In the genomic region with DNA sequence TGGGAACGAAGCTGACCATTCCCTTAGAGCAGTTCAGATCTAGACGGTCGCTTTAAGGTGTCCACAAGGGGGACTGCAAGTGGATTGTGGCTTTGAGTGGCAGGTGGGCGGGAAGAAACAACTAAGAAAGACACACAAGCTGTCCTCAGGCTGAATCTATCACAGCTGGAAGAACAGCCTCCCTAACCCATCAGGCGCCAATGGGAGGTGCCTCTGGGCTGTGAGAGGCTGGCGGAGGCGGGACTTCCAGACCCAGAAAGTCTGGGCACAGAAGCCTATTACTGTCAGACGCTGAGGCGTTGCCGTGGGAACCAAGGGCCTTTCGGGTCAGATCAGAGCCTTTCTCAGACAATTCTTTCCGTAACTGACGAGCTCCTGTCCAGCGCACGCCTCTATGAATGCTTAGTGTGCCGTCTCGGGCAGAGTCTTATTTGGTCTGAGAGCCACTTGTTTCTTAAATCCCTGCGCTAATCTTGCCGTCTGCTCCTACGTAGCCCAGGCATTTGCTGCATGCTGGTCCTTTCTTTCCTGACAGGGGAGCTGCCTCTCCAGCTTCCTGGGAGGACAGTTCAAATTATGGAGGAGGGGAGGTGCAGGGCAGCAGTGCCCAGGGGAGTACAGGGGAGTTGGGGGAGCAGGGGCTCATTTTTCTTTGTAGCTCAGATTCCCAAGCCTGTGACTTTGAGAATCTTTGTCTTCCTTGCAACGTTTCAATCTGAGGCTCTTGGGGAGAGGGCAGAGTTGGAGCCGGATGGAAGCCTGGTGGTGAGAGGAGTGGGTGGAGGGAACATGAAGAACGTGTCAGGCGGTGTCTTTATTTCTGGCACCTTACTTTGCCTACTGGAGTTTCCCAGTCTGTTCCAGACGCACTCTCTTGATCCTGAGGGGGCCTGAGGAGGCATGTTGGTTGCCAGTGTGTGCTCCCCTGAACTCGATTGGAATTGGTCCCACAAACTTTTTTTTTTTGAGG, we compare ENCODE assay signal across 15 cellular contexts.
DNase-seq lines count a peak whose midpoint lies in the region; ATAC-seq, FAIRE-seq and TF ChIP-seq lines count a peak whose summit lies in the region.
"Had no signal": no experiment of that assay in that cellular context is flagged by ENCODE, and none has a peak within 500 bp of the region (broad histone marks: within the 10 kb centered on the region; RNA-seq: fewer than 3 reads in every experiment).

No MANE protein-coding gene starts in this region.

- H3K27me3 ChIP-seq in HepG2 (ENCODE audit: control insufficient read depth in 1 of 2, insufficient read depth in 2 of 2, low read length in 2 of 2) (no peaks in the 10 kb centered on the region), right lobe of liver (no peaks in the 10 kb centered on the region)

- no TSS peak for BruUV-seq in HepG2 (replicated peaks; lab: Mats Ljungman, UMichigan)

- DNase-seq in HepG2 (ENCODE audit: low spot score) (peak; percentile 39), right lobe of liver (no peak), NCI-H82 treated with DMSO at 0.1 percent for 48 hours (lab: John Stamatoyannopoulos, UW; ENCODE audit: unreplicated experiment) (peak; percentile 36), WTC11 (ENCODE audit: low spot score) (peak; percentile 14), NCI-H510A (lab: John Stamatoyannopoulos, UW) (no peak)
- no peak for DNase-seq in activated CD4-positive, alpha-beta T cell treated with anti-CD3 and anti-CD28 coated beads, Interleukin-2, amount 10 ng/mL, durations not matched to agents 7 days and 5 days
- DNase-seq in stimulated activated naive B cell treated with anti-CD40 and anti-IgM and Interleukin-4, amounts not matched to agents 10 μg/mL and 1 μg/mL and 100 μg/mL, for 72 hours: no peak
- DNase-seq: activated T-cell treated with anti-CD3 and anti-CD28 coated beads for 4 hours, DMS153, foreskin melanocyte, islet precursor cell, NCI-H1436 had no signal

- TF ChIP-seq EP300 in HepG2 (IDR thresholded peaks at IDR 0.05; ENCODE audit: low read depth in 2 of 2, low read length in 2 of 2) (no peak), HepG2 (CRISPR knock-in tag; IDR thresholded peaks at IDR 0.05; ENCODE audit: borderline replicate concordance) (no peak)

- H3K4me2 ChIP-seq in HepG2 (ENCODE audit: low read depth, low read length): no peak overlapping the region

- TF ChIP-seq POLR2A in HepG2 (IDR thresholded peaks at IDR 0.05; ENCODE audit: insufficient read depth in 1 of 2, low read depth in 2 of 2, low read length in 2 of 2) (no peak), right lobe of liver (IDR thresholded peaks at IDR 0.05) (no peak)

- H3K27me3 Mint-ChIP-seq in WTC11 (ENCODE audit: low read depth): peaks cover 7% of the 10 kb centered on the region; the same call in 1 of the 2 replicates
- H3K27me3 Mint-ChIP-seq in activated CD4-positive, alpha-beta T cell treated with anti-CD3 and anti-CD28 coated beads, Interleukin-2, amount 10 ng/mL, durations not matched to agents 7 days and 5 days: no peaks in the 10 kb centered on the region
- H3K27me3 Mint-ChIP-seq in stimulated activated naive B cell treated with anti-CD40 and anti-IgM and Interleukin-4, amounts not matched to agents 10 μg/mL and 1 μg/mL and 100 μg/mL, for 72 hours: no peaks in the 10 kb centered on the region
- H3K27me3 Mint-ChIP-seq: activated naive CD8-positive, alpha-beta T cell had no signal

- H2AFZ ChIP-seq in HepG2 (ENCODE audit: low read length): no peak overlapping the region
- H2AFZ ChIP-seq: parathyroid adenoma had no signal

- POLR2A ChIA-PET in HepG2 (lab: Yijun Ruan, JAX): no interaction called here
- POLR2A ChIA-PET in WTC11 (lab: Charles Lee): no interaction called here
- POLR2A ChIA-PET in activated CD4-positive, alpha-beta T cell treated with anti-CD3 and anti-CD28 coated beads, Interleukin-2, amount 10 ng/mL, durations not matched to agents 7 days and 5 days (lab: Charles Lee): no interaction called here

- H3K36me3 ChIP-seq in HepG2 (replicated peaks in 1 of 2; ENCODE audit: control insufficient read depth in 1 of 2, insufficient read depth in 2 of 2, low read length in 2 of 2): no peaks in the 10 kb centered on the region
- no peaks in the 10 kb centered on the region for H3K36me3 ChIP-seq in right lobe of liver

- TF ChIP-seq CTCF in HepG2 (CRISPR knock-in tag; IDR thresholded peaks at IDR 0.05) (no peak), right lobe of liver (IDR thresholded peaks at IDR 0.05) (no peak), WTC11 (IDR thresholded peaks at IDR 0.05) (no peak)

- no peak overlapping the region for H3K4me3 Mint-ChIP-seq in WTC11
- H3K4me3 Mint-ChIP-seq in activated CD4-positive, alpha-beta T cell treated with anti-CD3 and anti-CD28 coated beads, Interleukin-2, amount 10 ng/mL, durations not matched to agents 7 days and 5 days: no peak overlapping the region
- no peak overlapping the region for H3K4me3 Mint-ChIP-seq in stimulated activated naive B cell treated with anti-CD40 and anti-IgM and Interleukin-4, amounts not matched to agents 10 μg/mL and 1 μg/mL and 100 μg/mL, for 72 hours
- H3K4me3 Mint-ChIP-seq: activated naive CD8-positive, alpha-beta T cell had no signal

- no peaks in the 10 kb centered on the region for H3K4me1 Mint-ChIP-seq in WTC11
- H3K4me1 Mint-ChIP-seq in activated CD4-positive, alpha-beta T cell treated with anti-CD3 and anti-CD28 coated beads, Interleukin-2, amount 10 ng/mL, durations not matched to agents 7 days and 5 days: no peaks in the 10 kb centered on the region
- no peaks in the 10 kb centered on the region for H3K4me1 Mint-ChIP-seq in stimulated activated naive B cell treated with anti-CD40 and anti-IgM and Interleukin-4, amounts not matched to agents 10 μg/mL and 1 μg/mL and 100 μg/mL, for 72 hours

- no peaks in the 10 kb centered on the region for H3K4me1 ChIP-seq in HepG2 (ENCODE audit: insufficient read depth, low read length)
- no peaks in the 10 kb centered on the region for H3K4me1 ChIP-seq in right lobe of liver
- H3K4me1 ChIP-seq: parathyroid adenoma had no signal

- H3K4me3 ChIP-seq in HepG2 (replicated peaks in 1 of 3; ENCODE audit: insufficient read depth in 1 of 3, low read depth in 2 of 3, low read length in 3 of 3) (no peak overlapping the region), right lobe of liver (no peak overlapping the region)

- FAIRE-seq in HepG2 (lab: Jason Lieb, UNC): no peak

- in situ Hi-C loops in HepG2 (cut with HindIII; ENCODE audit: extremely low pct_ligation_motif_present, low pct_unique_long_range_greater_than_20kb): no loop called here

- intact Hi-C loops in HepG2 (cut with micrococcal nuclease; ENCODE audit: unreplicated experiment) (no loop called here), right lobe of liver (cut with DNase I) (no loop called here)

- H3K9me3 ChIP-seq in HepG2 (ENCODE audit: low read length) (no peaks in the 10 kb centered on the region), right lobe of liver (no peaks in the 10 kb centered on the region)

- WGBS in HepG2 (ENCODE audit: low lambda C conversion rate): 22% methylated on average over 19 of the region's 26 CpGs
- 41% methylated on average over 14 of the region's 26 CpGs for WGBS in right lobe of liver (ENCODE audit: insufficient coverage, low coverage, low lambda C conversion rate, missing lambda C conversion rate)

- H3K9ac ChIP-seq in HepG2 (ENCODE audit: insufficient read depth, low read depth, low read length): no peak overlapping the region
- H3K9ac ChIP-seq: parathyroid adenoma had no signal

- ATAC-seq in HepG2: peak; percentile 75
- no peak for ATAC-seq in right lobe of liver
- no peak for ATAC-seq in WTC11
- no peak for ATAC-seq in stimulated activated naive B cell treated with anti-CD40 and anti-IgM and Interleukin-4, amounts not matched to agents 10 μg/mL and 1 μg/mL and 100 μg/mL, for 72 hours (replicated peaks)
- no peak for ATAC-seq in GM21447 (IDR thresholded peaks at IDR 0.05; ENCODE audit: unreplicated experiment)

- peaks cover 52% of the 10 kb centered on the region for H3K36me3 Mint-ChIP-seq in WTC11
- no peaks in the 10 kb centered on the region for H3K36me3 Mint-ChIP-seq in activated CD4-positive, alpha-beta T cell treated with anti-CD3 and anti-CD28 coated beads, Interleukin-2, amount 10 ng/mL, durations not matched to agents 7 days and 5 days (ENCODE audit: low read depth)
- no peaks in the 10 kb centered on the region for H3K36me3 Mint-ChIP-seq in stimulated activated naive B cell treated with anti-CD40 and anti-IgM and Interleukin-4, amounts not matched to agents 10 μg/mL and 1 μg/mL and 100 μg/mL, for 72 hours
- H3K36me3 Mint-ChIP-seq: activated naive CD8-positive, alpha-beta T cell had no signal

- peaks cover 67% of the 10 kb centered on the region for H3K9me3 Mint-ChIP-seq in WTC11
- H3K9me3 Mint-ChIP-seq in activated CD4-positive, alpha-beta T cell treated with anti-CD3 and anti-CD28 coated beads, Interleukin-2, amount 10 ng/mL, durations not matched to agents 7 days and 5 days: peaks cover 27% of the 10 kb centered on the region
- peaks cover 7 to 9% of the 10 kb centered on the region in 2 donors for H3K9me3 Mint-ChIP-seq in stimulated activated naive B cell treated with anti-CD40 and anti-IgM and Interleukin-4, amounts not matched to agents 10 μg/mL and 1 μg/mL and 100 μg/mL, for 72 hours

- H4K20me1 ChIP-seq in HepG2 (ENCODE audit: insufficient read depth, low read length): no peaks in the 10 kb centered on the region

- H3K27ac ChIP-seq in HepG2 (ENCODE audit: extremely low read length, insufficient read depth, low read length) (no peak overlapping the region), right lobe of liver (no peak overlapping the region)
- H3K27ac ChIP-seq: parathyroid adenoma had no signal

- H3K79me2 ChIP-seq in HepG2 (ENCODE audit: insufficient read depth, low read length): no peaks in the 10 kb centered on the region
- H3K79me2 ChIP-seq: parathyroid adenoma had no signal

- TF ChIP-seq RAD21 in HepG2 (CRISPR knock-in tag; IDR thresholded peaks at IDR 0.05): no peak

- CTCF ChIA-PET in HepG2 (lab: Yijun Ruan, JAX; ENCODE audit: low intra/inter-chr PET ratio, low total read pairs) (no interaction called here), WTC11 (lab: Charles Lee) (no interaction called here)
- CTCF ChIA-PET in activated CD4-positive, alpha-beta T cell treated with anti-CD3 and anti-CD28 coated beads, Interleukin-2, amount 10 ng/mL, durations not matched to agents 7 days and 5 days (lab: Charles Lee): no interaction called here

- no peak overlapping the region for H3K27ac Mint-ChIP-seq in WTC11
- no peak overlapping the region for H3K27ac Mint-ChIP-seq in activated CD4-positive, alpha-beta T cell treated with anti-CD3 and anti-CD28 coated beads, Interleukin-2, amount 10 ng/mL, durations not matched to agents 7 days and 5 days
- no peak overlapping the region for H3K27ac Mint-ChIP-seq in stimulated activated naive B cell treated with anti-CD40 and anti-IgM and Interleukin-4, amounts not matched to agents 10 μg/mL and 1 μg/mL and 100 μg/mL, for 72 hours
- H3K27ac Mint-ChIP-seq: activated naive CD8-positive, alpha-beta T cell had no signal

TF ChIP-seq in WTC11, 78 proteins besides CTCF, POLR2A, EP300 and RAD21 (continues in another document):
- TF ChIP-seq TEAD1 (CRISPR knock-in tag; IDR thresholded peaks at IDR 0.05): no peak

Comparison
In these comparisons a context has a peak if more than half of its experiments do, and no peak if none do; other contexts are left out.
1. DNase-seq: peak in HepG2 (single experiment), NCI-H82 treated with DMSO at 0.1 percent for 48 hours (single experiment) and WTC11 (single experiment); none in right lobe of liver (0 of 3), activated CD4-positive, alpha-beta T cell treated with anti-CD3 and anti-CD28 coated beads, Interleukin-2, amount 10 ng/mL, durations not matched to agents 7 days and 5 days (single experiment), stimulated activated naive B cell treated with anti-CD40 and anti-IgM and Interleukin-4, amounts not matched to agents 10 μg/mL and 1 μg/mL and 100 μg/mL, for 72 hours (single experiment) and NCI-H510A (single experiment).